ENCODE assay signal across 28 cellular contexts in the genomic region with DNA sequence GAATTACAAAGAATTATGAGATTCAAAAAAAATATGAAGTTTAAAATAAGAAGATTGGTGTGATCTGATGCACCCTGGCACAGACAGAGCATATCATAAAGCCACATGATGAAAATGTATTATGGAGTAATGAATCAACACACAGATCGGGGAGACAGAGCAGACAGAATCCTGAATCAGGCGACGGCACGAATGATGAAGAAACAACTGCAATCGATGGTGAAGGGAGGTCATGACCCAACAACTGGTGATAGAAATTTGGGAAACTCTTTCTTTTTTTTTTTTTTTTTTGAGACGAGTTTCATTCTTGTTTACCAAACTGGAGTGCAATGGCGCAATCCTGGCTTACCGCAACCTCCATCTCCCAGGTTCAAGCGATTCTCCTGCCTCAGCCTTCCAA.
"Had no signal": no experiment of that assay in that cellular context is flagged by ENCODE, and none has a peak within 500 bp of the region (broad histone marks: within the 10 kb centered on the region; RNA-seq: fewer than 3 reads in every experiment).

No MANE protein-coding gene starts in this region.

- H3K4me1 ChIP-seq: colonic mucosa, esophagus muscularis mucosa, esophagus squamous epithelium, foreskin keratinocyte, gastrocnemius medialis, gastroesophageal sphincter, heart left ventricle, heart right ventricle had no signal

- DNase-seq: colonic mucosa; cortex of kidney; dermis blood vessel endothelial cell; dorsolateral prefrontal cortex; effector CD4-positive, alpha-beta T cell; effector CD8-positive, alpha-beta T cell; effector memory CD4-positive, alpha-beta T cell; effector memory CD8-positive, alpha-beta T cell; endodermal cell; erythroblast; esophagus squamous epithelium; foreskin fibroblast; foreskin keratinocyte; foreskin melanocyte; gastrocnemius medialis; glutamatergic neuron; head of caudate nucleus; heart left ventricle; heart right ventricle had no signal

- FAIRE-seq: colon, endometrium, endothelial cell of umbilical vein, frontal cortex had no signal

- H3K4me3 ChIP-seq: colonic mucosa, coronary artery, dorsolateral prefrontal cortex, esophagus muscularis mucosa, esophagus squamous epithelium, gastrocnemius medialis, gastroesophageal sphincter, heart left ventricle, heart right ventricle had no signal

- H3K36me3 ChIP-seq: colonic mucosa, esophagus muscularis mucosa, esophagus squamous epithelium, gastrocnemius medialis, gastroesophageal sphincter, heart left ventricle, heart right ventricle had no signal

- H3K27me3 ChIP-seq: colonic mucosa, dorsolateral prefrontal cortex, esophagus muscularis mucosa, esophagus squamous epithelium, foreskin keratinocyte, gastrocnemius medialis, gastroesophageal sphincter, heart left ventricle, heart right ventricle had no signal

- H3K9me3 ChIP-seq: colonic mucosa, esophagus muscularis mucosa, esophagus squamous epithelium, gastrocnemius medialis, gastroesophageal sphincter, heart left ventricle, heart right ventricle had no signal

- ATAC-seq: effector memory CD8-positive, alpha-beta T cell; esophagus mucosa; foreskin keratinocyte; gastrocnemius medialis; gastroesophageal sphincter; heart left ventricle; heart right ventricle had no signal

- H3K27ac ChIP-seq: colonic mucosa, coronary artery, dorsolateral prefrontal cortex, epithelial cell of prostate, esophagus muscularis mucosa, esophagus squamous epithelium, foreskin keratinocyte, gastrocnemius medialis, gastroesophageal sphincter, heart left ventricle, heart right ventricle had no signal
